8 cellular contexts compared by ENCODE assay signal in genomic region chr2:222861411-222862067, GRCh38. TPM values are rescaled to one million over a fixed set of nuclear protein-coding genes. Genes with fewer than 3 reads are reported as not detected.
DNase-seq lines count a peak whose midpoint lies in the region; ATAC-seq lines count a peak whose summit lies in the region.

No MANE protein-coding gene starts in this region.

- peak; percentile 48 for DNase-seq in OCI-M1 (lab: John Stamatoyannopoulos, UW)
- peak; percentile 24 for DNase-seq in activated gamma-delta T cell treated with anti-CD3 and anti-CD28 coated beads, Interleukin-2, amount 50 U/mL, for 16 hours (ENCODE audit: low read depth)
- peak; percentile 79 for DNase-seq in cardiac septum (ENCODE audit: low spot score)
- peak; percentile 65 for DNase-seq in sciatic nerve (ENCODE audit: low spot score)
- no peak for DNase-seq in DMS153 treated with DMSO at 0.1 percent for 48 hours (lab: John Stamatoyannopoulos, UW; ENCODE audit: unreplicated experiment)
- DNase-seq in NCI-H1694 treated with DMSO at 0.1 percent for 48 hours (lab: John Stamatoyannopoulos, UW): no peak

- intact Hi-C loops in cardiac septum (cut with DNase I): loop anchor here (1.0 to 2.0 kb wide), 2 partner anchors 39 to 153 kb away; no protein-coding TSS in a partner anchor
- intact Hi-C loops in sciatic nerve (cut with DNase I): loop anchor here (5.0 kb wide), 1 partner anchor 149 kb away; no protein-coding TSS in a partner anchor

- ATAC-seq in GM18502 (IDR thresholded peaks at IDR 0.05; ENCODE audit: poor library complexity, unreplicated experiment) (peak; percentile 39), HG02759 (IDR thresholded peaks at IDR 0.05; ENCODE audit: unreplicated experiment) (peak; percentile 1), sciatic nerve (peak; percentile 52)

RNA-seq across cellular contexts. Expression of gene ACSL3, which starts 0.7 kb away (rescaled TPM):
- total RNA-seq in cardiac septum: 37.4 TPM
- 70.5 TPM for total RNA-seq in sciatic nerve

Comparison
In these comparisons a context has a peak if more than half of its experiments do, and no peak if none do; other contexts are left out.
1. ATAC-seq: peak in every context shown above with its lines; median percentile 52 in sciatic nerve; 39 in GM18502; 1 in HG02759.
2. DNase-seq: peak in OCI-M1 (single experiment), activated gamma-delta T cell treated with anti-CD3 and anti-CD28 coated beads, Interleukin-2, amount 50 U/mL, for 16 hours (single experiment), cardiac septum (single experiment) and sciatic nerve (single experiment); none in DMS153 treated with DMSO at 0.1 percent for 48 hours (single experiment) and NCI-H1694 treated with DMSO at 0.1 percent for 48 hours (single experiment).